8 cellular contexts compared by ENCODE assay signal in the genomic region with DNA sequence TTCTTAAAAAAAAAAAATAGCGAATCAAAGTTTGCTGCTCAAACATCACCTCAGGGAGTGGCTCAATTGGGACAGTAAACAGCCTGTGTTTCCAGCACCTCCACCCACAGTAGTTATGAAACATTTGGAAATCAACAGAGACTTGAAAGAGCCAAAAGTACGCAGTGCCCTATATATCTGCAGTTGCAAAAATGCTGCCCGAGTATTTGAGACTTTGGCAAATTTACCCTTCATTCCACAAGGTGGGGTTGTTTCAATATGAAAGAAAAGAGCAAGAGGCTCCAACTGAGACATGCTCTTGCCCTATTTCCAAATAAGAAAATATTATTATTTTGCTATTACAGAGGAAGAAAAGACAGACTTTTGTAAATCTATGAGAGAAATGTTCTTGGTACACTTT.
DNase-seq lines count a peak whose midpoint lies in the region; ATAC-seq and TF ChIP-seq lines count a peak whose summit lies in the region.

No MANE protein-coding gene starts in this region.

- peaks cover 6% of the 10 kb centered on the region for H3K4me1 Mint-ChIP-seq in neural crest cell
- H3K4me1 Mint-ChIP-seq in activated T-cell treated with anti-CD3 and anti-CD28 coated beads, Interleukin-2, amount 50 U/mL, for 72 hours (ENCODE audit: low read depth): no peaks in the 10 kb centered on the region
- H3K4me1 Mint-ChIP-seq in activated naive CD8-positive, alpha-beta T cell treated with anti-CD3 and anti-CD28 coated beads, Interleukin-2, amount 50 U/mL, for 24 hours: peaks cover 5% of the 10 kb centered on the region

- DNase-seq in NCI-H2227 (lab: John Stamatoyannopoulos, UW; ENCODE audit: unreplicated experiment) (peak; percentile 57), cardiac fibroblast (ENCODE audit: low read depth in 2 of 2) (peak; percentile 77 to 84), neural crest cell (ENCODE audit: low read depth, low spot score) (no peak), CD1c-positive myeloid dendritic cell (ENCODE audit: extremely low spot score) (no peak)
- no peak for DNase-seq in activated T-cell treated with anti-CD3 and anti-CD28 coated beads, Interleukin-2, amount 50 U/mL, for 72 hours
- no peak for DNase-seq in activated naive CD8-positive, alpha-beta T cell treated with anti-CD3 and anti-CD28 coated beads, Interleukin-2, amount 50 U/mL, for 24 hours

- H3K4me3 ChIP-seq in cardiac fibroblast (replicated peaks in 1 of 2; ENCODE audit: low read depth in 2 of 2, low read length in 2 of 2): no peak overlapping the region

- no peaks in the 10 kb centered on the region for H3K27me3 Mint-ChIP-seq in neural crest cell (ENCODE audit: low read depth)
- no peaks in the 10 kb centered on the region for H3K27me3 Mint-ChIP-seq in activated T-cell treated with anti-CD3 and anti-CD28 coated beads, Interleukin-2, amount 50 U/mL, for 72 hours (ENCODE audit: low read depth)
- no peaks in the 10 kb centered on the region for H3K27me3 Mint-ChIP-seq in activated naive CD8-positive, alpha-beta T cell treated with anti-CD3 and anti-CD28 coated beads, Interleukin-2, amount 50 U/mL, for 24 hours

- no peaks in the 10 kb centered on the region for H3K36me3 Mint-ChIP-seq in neural crest cell (ENCODE audit: low read depth)
- no peaks in the 10 kb centered on the region for H3K36me3 Mint-ChIP-seq in activated T-cell treated with anti-CD3 and anti-CD28 coated beads, Interleukin-2, amount 50 U/mL, for 72 hours (ENCODE audit: insufficient read depth in 2 of 2)
- H3K36me3 Mint-ChIP-seq in activated naive CD8-positive, alpha-beta T cell treated with anti-CD3 and anti-CD28 coated beads, Interleukin-2, amount 50 U/mL, for 24 hours (ENCODE audit: low read depth): no peaks in the 10 kb centered on the region

- no peaks in the 10 kb centered on the region for H3K9me3 Mint-ChIP-seq in neural crest cell
- peaks cover 2 to 7% of the 10 kb centered on the region in 2 donors for H3K9me3 Mint-ChIP-seq in activated T-cell treated with anti-CD3 and anti-CD28 coated beads, Interleukin-2, amount 50 U/mL, for 72 hours
- H3K9me3 Mint-ChIP-seq in activated naive CD8-positive, alpha-beta T cell treated with anti-CD3 and anti-CD28 coated beads, Interleukin-2, amount 50 U/mL, for 24 hours: peaks cover 2% of the 10 kb centered on the region

- peak; percentile 14; the same call in 1 of the 2 replicates for TF ChIP-seq CTCF in GM12874 (IDR thresholded peaks at IDR 0.05; ENCODE audit: insufficient read depth, low read depth, low read length)
- peak; percentile 46 for TF ChIP-seq CTCF in cardiac fibroblast (IDR thresholded peaks at IDR 0.05; ENCODE audit: low read depth, low read length)
- TF ChIP-seq CTCF in neural crest cell (conservative IDR thresholded peaks at IDR 0.05): peak; percentile 76

- ATAC-seq in HG03108 (IDR thresholded peaks at IDR 0.05; ENCODE audit: unreplicated experiment): no peak
- no peak for ATAC-seq in activated T-cell treated with anti-CD3 and anti-CD28 coated beads, Interleukin-2, amount 50 U/mL, for 72 hours (replicated peaks in 1 of 2)
- no peak for ATAC-seq in activated naive CD8-positive, alpha-beta T cell treated with anti-CD3 and anti-CD28 coated beads, Interleukin-2, amount 50 U/mL, for 24 hours

- H3K4me3 Mint-ChIP-seq in neural crest cell: no peak overlapping the region
- H3K4me3 Mint-ChIP-seq in activated T-cell treated with anti-CD3 and anti-CD28 coated beads, Interleukin-2, amount 50 U/mL, for 72 hours: no peak overlapping the region
- no peak overlapping the region for H3K4me3 Mint-ChIP-seq in activated naive CD8-positive, alpha-beta T cell treated with anti-CD3 and anti-CD28 coated beads, Interleukin-2, amount 50 U/mL, for 24 hours

- H3K27ac Mint-ChIP-seq in neural crest cell (ENCODE audit: unreplicated experiment): no peak overlapping the region
- H3K27ac Mint-ChIP-seq in activated T-cell treated with anti-CD3 and anti-CD28 coated beads, Interleukin-2, amount 50 U/mL, for 72 hours: no peak overlapping the region
- no peak overlapping the region for H3K27ac Mint-ChIP-seq in activated naive CD8-positive, alpha-beta T cell treated with anti-CD3 and anti-CD28 coated beads, Interleukin-2, amount 50 U/mL, for 24 hours

Comparison
In these comparisons a context has a peak if more than half of its experiments do, and no peak if none do; other contexts are left out.
1. CTCF ChIP-seq: peak in every context shown above with its lines; median percentile 76 in neural crest cell; 46 in cardiac fibroblast; 14 in GM12874.
2. DNase-seq: peak in NCI-H2227 (single experiment) and cardiac fibroblast (2 of 2); none in neural crest cell (single experiment), activated T-cell treated with anti-CD3 and anti-CD28 coated beads, Interleukin-2, amount 50 U/mL, for 72 hours (0 of 2), activated naive CD8-positive, alpha-beta T cell treated with anti-CD3 and anti-CD28 coated beads, Interleukin-2, amount 50 U/mL, for 24 hours (single experiment) and CD1c-positive myeloid dendritic cell (single experiment).